Comparison of ENCODE assay signal across 8 cellular contexts in genomic region chr14:59333668-59334067, GRCh38.
DNase-seq lines count a peak whose midpoint lies in the region; ATAC-seq and TF ChIP-seq lines count a peak whose summit lies in the region.

No MANE protein-coding gene starts in this region.

- H3K79me2 ChIP-seq in parathyroid adenoma, result peaks cover 4% of the 10 kb centered on the region

- H3K4me3 ChIP-seq in fibroblast of the aortic adventitia (ENCODE audit: low read depth, low read length) (no peak overlapping the region), parathyroid adenoma (ENCODE audit: low read depth, low read length) (no peak overlapping the region)
- no peak overlapping the region for H3K4me3 ChIP-seq in CD8-positive, alpha-beta memory T cell (ENCODE audit: low read length)

- H3K4me1 ChIP-seq in parathyroid adenoma, result peaks cover 43% of the 10 kb centered on the region
- no peaks in the 10 kb centered on the region for H3K4me1 ChIP-seq in CD8-positive, alpha-beta memory T cell (ENCODE audit: insufficient read depth, low read length)

- CTCF ChIA-PET in CD8-positive, alpha-beta memory T cell (lab: Charles Lee), result no interaction called here

- no peaks in the 10 kb centered on the region for H3K27me3 Mint-ChIP-seq in CD8-positive, alpha-beta memory T cell

- peaks cover 8 to 43% (median 26%) of the 10 kb centered on the region in 3 donors for H3K36me3 Mint-ChIP-seq in CD8-positive, alpha-beta memory T cell

- H3K9me3 ChIP-seq in parathyroid adenoma (ENCODE audit: control insufficient read depth, low read length), result no peaks in the 10 kb centered on the region
- H3K9me3 ChIP-seq in CD8-positive, alpha-beta memory T cell (ENCODE audit: low read length), result no peaks in the 10 kb centered on the region

- POLR2A ChIA-PET in CD8-positive, alpha-beta memory T cell (lab: Charles Lee), result no interaction called here

- no peak overlapping the region for H3K27ac Mint-ChIP-seq in CD8-positive, alpha-beta memory T cell

- H3K36me3 ChIP-seq in parathyroid adenoma (ENCODE audit: control insufficient read depth, insufficient read depth, low read length), result no peaks in the 10 kb centered on the region
- H3K36me3 ChIP-seq in CD8-positive, alpha-beta memory T cell (ENCODE audit: insufficient read depth, low read length), result no peaks in the 10 kb centered on the region

- H2AFZ ChIP-seq in parathyroid adenoma, result peak overlapping the region; percentile 6

- no peak for TF ChIP-seq CTCF in fibroblast of the aortic adventitia (IDR thresholded peaks at IDR 0.05; ENCODE audit: insufficient read depth, low read length)
- TF ChIP-seq CTCF in parathyroid adenoma (IDR thresholded peaks at IDR 0.05), result no peak

- no peaks in the 10 kb centered on the region for H3K9me3 Mint-ChIP-seq in CD8-positive, alpha-beta memory T cell

- peak overlapping the region; percentile 24 for H3K4me2 ChIP-seq in parathyroid adenoma (ENCODE audit: low read length)

- ATAC-seq in GM18868 (IDR thresholded peaks at IDR 0.05; ENCODE audit: unreplicated experiment) (no peak), HG03521 (IDR thresholded peaks at IDR 0.05; ENCODE audit: unreplicated experiment) (no peak)

- DNase-seq in DMS 273 (lab: John Stamatoyannopoulos, UW; ENCODE audit: unreplicated experiment), result peak; percentile 94
- peak; percentile 67 for DNase-seq in NCI-H69 (lab: John Stamatoyannopoulos, UW)
- peak; percentile 96 for DNase-seq in fibroblast of the aortic adventitia (ENCODE audit: low read depth)
- no peak for DNase-seq in CD8-positive, alpha-beta memory T cell
- DNase-seq in T-helper 1 cell, result no peak

- no peaks in the 10 kb centered on the region for H3K4me1 Mint-ChIP-seq in CD8-positive, alpha-beta memory T cell

- H3K27ac ChIP-seq in parathyroid adenoma, result peak overlapping the region; percentile 96
- no peak overlapping the region for H3K27ac ChIP-seq in CD8-positive, alpha-beta memory T cell (ENCODE audit: low read depth, low read length)

- H3K27me3 ChIP-seq in parathyroid adenoma (ENCODE audit: control insufficient read depth, insufficient read depth, low read length), result no peaks in the 10 kb centered on the region
- H3K27me3 ChIP-seq in CD8-positive, alpha-beta memory T cell (ENCODE audit: insufficient read depth, low read length, poor library complexity, severe bottlenecking), result no peaks in the 10 kb centered on the region

- no peak overlapping the region for H3K9ac ChIP-seq in parathyroid adenoma

- no peak overlapping the region for H3K4me3 Mint-ChIP-seq in CD8-positive, alpha-beta memory T cell

Comparison
In these comparisons a context has a peak if more than half of its experiments do, and no peak if none do; other contexts are left out.
1. DNase-seq: peak in DMS 273 (single experiment), NCI-H69 (single experiment) and fibroblast of the aortic adventitia (single experiment); none in CD8-positive, alpha-beta memory T cell (0 of 5) and T-helper 1 cell (0 of 5).